8 cellular contexts compared by ENCODE assay signal in genomic region chr5:368162-369084, GRCh38. TPM values are rescaled to one million over a fixed set of nuclear protein-coding genes. Genes with fewer than 3 reads are reported as not detected.
DNase-seq lines count a peak whose midpoint lies in the region; ATAC-seq and TF ChIP-seq lines count a peak whose summit lies in the region.

No MANE protein-coding gene starts in this region.

- peaks cover 29% of the 10 kb centered on the region for H3K9me3 ChIP-seq in adipocyte (ENCODE audit: control insufficient read depth, low read length)

- H3K9me3 Mint-ChIP-seq in natural killer cell, result peaks cover 2 to 13% of the 10 kb centered on the region in 2 donors

- peak overlapping the region; percentile 32 for H3K9ac ChIP-seq in adipocyte (ENCODE audit: low read length)

- DNase-seq in CMK (ENCODE audit: low read depth), result peak; percentile 58
- DNase-seq in adipocyte (ENCODE audit: low read depth), result peak; percentile 91
- DNase-seq in natural killer cell, result no peak
- no peak for DNase-seq in stimulated activated CD4-positive, alpha-beta T cell treated with anti-CD3 and anti-CD28 coated beads, Interleukin-2, amount 100 ng/mL, for 48 hours
- DNase-seq in DMS79 (lab: John Stamatoyannopoulos, UW), result no peak
- DNase-seq in activated gamma-delta T cell treated with Interleukin-2 at 50 U/mL for 16 hours, result no peak

- ATAC-seq in GM19467 (IDR thresholded peaks at IDR 0.05; ENCODE audit: unreplicated experiment) (peak; percentile 50), HG03520 (IDR thresholded peaks at IDR 0.05; ENCODE audit: unreplicated experiment) (peak; percentile 47), natural killer cell (peak in 2 of 3 donors; percentile 35 to 43)

- H3K4me1 Mint-ChIP-seq in natural killer cell, result peaks cover 15 to 16% of the 10 kb centered on the region in 2 donors

- peaks cover 12 to 44% of the 10 kb centered on the region in 2 donors for H3K27me3 Mint-ChIP-seq in natural killer cell (ENCODE audit: low read depth in 2 of 2)

- no peak overlapping the region for H3K4me3 Mint-ChIP-seq in natural killer cell

- intact Hi-C loops in natural killer cell (cut with micrococcal nuclease), result no loop called here

- peaks cover 4% of the 10 kb centered on the region for H3K36me3 ChIP-seq in adipocyte (ENCODE audit: control insufficient read depth, insufficient read depth, low read length, severe bottlenecking)

- H3K27ac Mint-ChIP-seq in natural killer cell, result no peak overlapping the region

- peaks cover 14% of the 10 kb centered on the region for H3K4me1 ChIP-seq in adipocyte (ENCODE audit: control insufficient read depth, insufficient read depth, low read length)

- no peaks in the 10 kb centered on the region for H3K27me3 ChIP-seq in adipocyte (replicated peaks; ENCODE audit: control insufficient read depth, insufficient read depth, low read length)

- no peak for TF ChIP-seq CTCF in natural killer cell (IDR thresholded peaks at IDR 0.05)

- H3K36me3 Mint-ChIP-seq in natural killer cell, result peaks cover 8% of the 10 kb centered on the region

- no peak overlapping the region for H3K4me3 ChIP-seq in adipocyte (ENCODE audit: low read length)

RNA-seq across cellular contexts. Expression of gene AHRR, which starts 46.9 kb away (rescaled TPM):
- total RNA-seq in natural killer cell, result 1 to 10 TPM in 2 of 3 donors, under 1 TPM in 1; 0.88 to 1.4 (median 1.2) TPM

Comparison
In these comparisons a context has a peak if more than half of its experiments do, and no peak if none do; other contexts are left out.
1. DNase-seq: peak in CMK (single experiment) and adipocyte (single experiment); none in natural killer cell (single experiment), stimulated activated CD4-positive, alpha-beta T cell treated with anti-CD3 and anti-CD28 coated beads, Interleukin-2, amount 100 ng/mL, for 48 hours (0 of 2), DMS79 (single experiment) and activated gamma-delta T cell treated with Interleukin-2 at 50 U/mL for 16 hours (single experiment).
2. Peak in every context shown above with its lines, with median percentiles within 50 percentile points of each other: ATAC-seq.